ENCODE assay signal across 22 cellular contexts in genomic region chr4:104163820-104164219, GRCh38.
"Had no signal": no experiment of that assay in that cellular context is flagged by ENCODE, and none has a peak within 500 bp of the region (broad histone marks: within the 10 kb centered on the region; RNA-seq: fewer than 3 reads in every experiment).

No MANE protein-coding gene starts in this region.

- H3K4me3 ChIP-seq: adrenal gland, body of pancreas, dorsolateral prefrontal cortex, gastrocnemius medialis, heart right ventricle, lung, right atrium auricular region, thoracic aorta, upper lobe of right lung had no signal

- DNase-seq: activated CD4-positive, alpha-beta T cell treated with anti-CD3 and anti-CD28 coated beads, Interleukin-2, amount 50 U/mL, for 4 hours; activated gamma-delta T cell treated with Interleukin-2 at 50 U/mL for 16 hours; adrenal gland; body of pancreas; central memory CD4-positive, alpha-beta T cell; dorsolateral prefrontal cortex; gastrocnemius medialis; heart right ventricle; left colon; midbrain; small intestine; stimulated activated CD4-positive, alpha-beta T cell treated with anti-CD3 and anti-CD28 coated beads, Interleukin-4, amount 100 ng/mL, for 4 hours; SW 1271; T-helper 2 cell; upper lobe of right lung had no signal

- H3K27ac ChIP-seq: adrenal gland, body of pancreas, dorsolateral prefrontal cortex, epithelial cell of prostate, gastrocnemius medialis, heart right ventricle, right atrium auricular region, thoracic aorta, upper lobe of right lung had no signal

- H3K4me1 ChIP-seq: adrenal gland, gastrocnemius medialis, heart right ventricle, right atrium auricular region, upper lobe of right lung had no signal

- H3K27me3 ChIP-seq: adrenal gland, body of pancreas, dorsolateral prefrontal cortex, gastrocnemius medialis, heart right ventricle, right atrium auricular region, upper lobe of right lung had no signal

- H3K9me3 ChIP-seq: adrenal gland, body of pancreas, gastrocnemius medialis, heart right ventricle, right atrium auricular region, thoracic aorta, upper lobe of right lung had no signal

- ATAC-seq: activated naive CD4-positive, alpha-beta T cell treated with anti-CD3 and anti-CD28 coated beads, Interleukin-2, amount 50 U/mL, for 72 hours; body of pancreas; gastrocnemius medialis; heart right ventricle; left colon; stimulated activated memory B cell treated with anti-CD40 and anti-IgM and Interleukin-4, amounts not matched to agents 10 μg/mL and 1 μg/mL and 100 μg/mL, for 72 hours; upper lobe of right lung had no signal

- FAIRE-seq: colon, small intestine had no signal

- H3K36me3 ChIP-seq: adrenal gland, gastrocnemius medialis, heart right ventricle, right atrium auricular region, thoracic aorta, upper lobe of right lung had no signal
